Comparison of ENCODE assay signal across 16 cellular contexts in genomic region chr10:14089556-14090297, GRCh38.
DNase-seq lines count a peak whose midpoint lies in the region; ATAC-seq and TF ChIP-seq lines count a peak whose summit lies in the region.
"Had no signal": no experiment of that assay in that cellular context is flagged by ENCODE, and none has a peak within 500 bp of the region (broad histone marks: within the 10 kb centered on the region; RNA-seq: fewer than 3 reads in every experiment).

No MANE protein-coding gene starts in this region.

- intact Hi-C loops in Right ventricle myocardium superior (cut with DNase I): loop anchor here (5.0 kb wide), 1 partner anchor 302 kb away; no protein-coding TSS in a partner anchor
- intact Hi-C loops in left ventricle myocardium superior (cut with micrococcal nuclease): no loop called here
- intact Hi-C loops in natural killer cell (cut with micrococcal nuclease): no loop called here
- intact Hi-C loops in adrenal gland (cut with DNase I): loop anchor here in 1 of 2 donors (10.0 kb wide), 1 partner anchor 305 kb away; no protein-coding TSS in a partner anchor

- H3K9me3 Mint-ChIP-seq in endodermal cell (no peaks in the 10 kb centered on the region), natural killer cell (no peaks in the 10 kb centered on the region)
- H3K9me3 Mint-ChIP-seq: CD4-positive, alpha-beta T cell had no signal

- H3K27me3 ChIP-seq in endodermal cell (ENCODE audit: control insufficient read depth, insufficient read depth, low read length, poor library complexity, severe bottlenecking) (no peaks in the 10 kb centered on the region), adrenal gland (no peaks in the 10 kb centered on the region)
- H3K27me3 ChIP-seq: SJCRH30 had no signal

- H3K9me3 ChIP-seq in endodermal cell (ENCODE audit: control insufficient read depth, low read length) (no peaks in the 10 kb centered on the region), adrenal gland (replicated peaks in 1 of 3) (no peaks in the 10 kb centered on the region)
- H3K9me3 ChIP-seq: SJCRH30 had no signal

- H3K4me3 Mint-ChIP-seq in endodermal cell: no peak overlapping the region
- no peak overlapping the region for H3K4me3 Mint-ChIP-seq in natural killer cell
- H3K4me3 Mint-ChIP-seq: B cell; CD4-positive, alpha-beta T cell had no signal

- H3K27ac Mint-ChIP-seq in endodermal cell (peak overlapping the region; percentile 70), natural killer cell (no peak overlapping the region)
- H3K27ac Mint-ChIP-seq: B cell; CD4-positive, alpha-beta T cell had no signal

- no peaks in the 10 kb centered on the region for H3K4me1 ChIP-seq in endodermal cell (ENCODE audit: control insufficient read depth, insufficient read depth, low read length)
- no peaks in the 10 kb centered on the region for H3K4me1 ChIP-seq in adrenal gland (replicated peaks in 1 of 2)
- H3K4me1 ChIP-seq: SJCRH30 had no signal

- no peak for TF ChIP-seq POLR2A in adrenal gland (IDR thresholded peaks at IDR 0.05)

- 86 to 88% methylated on average over 16 to 17 of the region's 17 CpGs for WGBS in endodermal cell (ENCODE audit: insufficient coverage in 1 of 2, insufficient read length in 1 of 2), 2 experiments
- WGBS in adrenal gland, 4 donors: 80 to 88% (median 84%) methylated on average over 17 of the region's 17 CpGs

- ATAC-seq in Right ventricle myocardium superior (ENCODE audit: poor library complexity): peak; percentile 48
- ATAC-seq in left ventricle myocardium superior: no peak
- ATAC-seq in natural killer cell: no peak

- no peak overlapping the region for H3K9ac ChIP-seq in endodermal cell (ENCODE audit: extremely low read depth, low read length, poor library complexity, severe bottlenecking)
- H3K9ac ChIP-seq: GM23248 had no signal

- no peak for DNase-seq in Right ventricle myocardium superior
- DNase-seq in left ventricle myocardium superior: no peak
- DNase-seq in endodermal cell: no peak
- peak; percentile 18 for DNase-seq in occipital lobe (lab: John Stamatoyannopoulos, UW)
- no peak for DNase-seq in natural killer cell
- DNase-seq in adrenal gland: no peak
- DNase-seq in activated gamma-delta T cell (lab: John Stamatoyannopoulos, UW): no peak
- DNase-seq: ACHN; CD4-positive, alpha-beta T cell; GDM1; GM23248; NK-92 treated with Interleukin-12 subunit alpha and Interleukin-12 subunit beta, amount 100 ng/mL, for 24 hours; OCI-M1 had no signal

- H3K27me3 Mint-ChIP-seq in endodermal cell (ENCODE audit: insufficient read depth) (no peaks in the 10 kb centered on the region), natural killer cell (ENCODE audit: low read depth in 2 of 2) (peaks cover 0 to 3% of the 10 kb centered on the region in 2 donors)
- H3K27me3 Mint-ChIP-seq: CD4-positive, alpha-beta T cell had no signal

- H3K36me3 ChIP-seq in endodermal cell (ENCODE audit: control insufficient read depth, insufficient read depth, low read length) (no peaks in the 10 kb centered on the region), adrenal gland (replicated peaks in 1 of 2) (no peaks in the 10 kb centered on the region)
- H3K36me3 ChIP-seq: SJCRH30 had no signal

- H3K4me3 ChIP-seq in endodermal cell (ENCODE audit: low read length) (no peak overlapping the region), adrenal gland (no peak overlapping the region)
- H3K4me3 ChIP-seq: GM23248, K562 had no signal

- no peaks in the 10 kb centered on the region for H3K36me3 Mint-ChIP-seq in endodermal cell (ENCODE audit: low read depth)
- H3K36me3 Mint-ChIP-seq in natural killer cell: no peaks in the 10 kb centered on the region

- H3K4me1 Mint-ChIP-seq in endodermal cell (peaks cover 19% of the 10 kb centered on the region), natural killer cell (no peaks in the 10 kb centered on the region)

- no peak for TF ChIP-seq CTCF in endodermal cell (conservative IDR thresholded peaks at IDR 0.05)
- no peak for TF ChIP-seq CTCF in natural killer cell (IDR thresholded peaks at IDR 0.05)
- TF ChIP-seq CTCF in adrenal gland (IDR thresholded peaks at IDR 0.05): no peak

- H3K27ac ChIP-seq in endodermal cell (ENCODE audit: low read depth, low read length): no peak overlapping the region
- H3K27ac ChIP-seq in adrenal gland: no peak overlapping the region
- H3K27ac ChIP-seq: GM23248 had no signal
